29 cellular contexts compared by ENCODE assay signal in genomic region chr10:78441010-78441409, GRCh38.
"Had no signal": no experiment of that assay in that cellular context is flagged by ENCODE, and none has a peak within 500 bp of the region (broad histone marks: within the 10 kb centered on the region; RNA-seq: fewer than 3 reads in every experiment).

No MANE protein-coding gene starts in this region.

- H3K4me1 ChIP-seq: suprapubic skin, upper lobe of left lung, upper lobe of right lung, vagina had no signal

- H3K27me3 Mint-ChIP-seq: stimulated activated naive CD8-positive, alpha-beta T cell treated with anti-CD3 and anti-CD28 coated beads, Interleukin-15, amount 100 ng/mL, for 72 hours; type B pancreatic cell had no signal

- H3K4me3 Mint-ChIP-seq: stimulated activated effector memory CD8-positive, alpha-beta T cell treated with anti-CD3 and anti-CD28 coated beads, Interleukin-12 subunit alpha, Interleukin-12 subunit beta, amount 100 ng/mL, for 72 hours; stimulated activated memory B cell treated with anti-CD40 and anti-IgM and Interleukin-4, amounts not matched to agents 10 μg/mL and 1 μg/mL and 100 μg/mL, for 72 hours; stimulated activated naive B cell treated with anti-CD40 and anti-IgM and Interleukin-4, amounts not matched to agents 10 μg/mL and 1 μg/mL and 100 μg/mL, for 72 hours; stimulated activated naive CD8-positive, alpha-beta T cell treated with anti-CD3 and anti-CD28 coated beads, Interleukin-15, amount 100 ng/mL, for 72 hours; stimulated activated naive CD8-positive, alpha-beta T cell treated with anti-CD3 and anti-CD28 coated beads, Interleukin-15, Interleukin-2, amounts not matched to agents 100 ng/mL and 50 ng/mL, for 24 hours; type B pancreatic cell had no signal

- H3K4me3 ChIP-seq: stomach, suprapubic skin, testis, thoracic aorta, thyroid gland, tibial artery, tibial nerve, transverse colon, upper lobe of left lung, upper lobe of right lung, uterus, vagina had no signal

- H3K27ac ChIP-seq: stomach, suprapubic skin, testis, thoracic aorta, thyroid gland, tibial artery, tibial nerve, transverse colon, upper lobe of left lung, upper lobe of right lung, uterus, vagina had no signal

- H3K27ac Mint-ChIP-seq: stimulated activated effector memory CD8-positive, alpha-beta T cell treated with anti-CD3 and anti-CD28 coated beads, Interleukin-12 subunit alpha, Interleukin-12 subunit beta, amount 100 ng/mL, for 72 hours; stimulated activated memory B cell treated with anti-CD40 and anti-IgM and Interleukin-4, amounts not matched to agents 10 μg/mL and 1 μg/mL and 100 μg/mL, for 72 hours; stimulated activated naive B cell treated with anti-CD40 and anti-IgM and Interleukin-4, amounts not matched to agents 10 μg/mL and 1 μg/mL and 100 μg/mL, for 72 hours; stimulated activated naive CD8-positive, alpha-beta T cell treated with anti-CD3 and anti-CD28 coated beads, Interleukin-15, amount 100 ng/mL, for 72 hours; stimulated activated naive CD8-positive, alpha-beta T cell treated with anti-CD3 and anti-CD28 coated beads, Interleukin-15, Interleukin-2, amounts not matched to agents 100 ng/mL and 50 ng/mL, for 24 hours; type B pancreatic cell had no signal

- FAIRE-seq: urothelium cell line had no signal

- H3K9me3 Mint-ChIP-seq: stimulated activated effector memory CD8-positive, alpha-beta T cell treated with anti-CD3 and anti-CD28 coated beads, Interleukin-12 subunit alpha, Interleukin-12 subunit beta, amount 100 ng/mL, for 72 hours; stimulated activated memory B cell treated with anti-CD40 and anti-IgM and Interleukin-4, amounts not matched to agents 10 μg/mL and 1 μg/mL and 100 μg/mL, for 72 hours; stimulated activated naive B cell treated with anti-CD40 and anti-IgM and Interleukin-4, amounts not matched to agents 10 μg/mL and 1 μg/mL and 100 μg/mL, for 72 hours; stimulated activated naive CD8-positive, alpha-beta T cell treated with anti-CD3 and anti-CD28 coated beads, Interleukin-15, amount 100 ng/mL, for 72 hours; stimulated activated naive CD8-positive, alpha-beta T cell treated with anti-CD3 and anti-CD28 coated beads, Interleukin-15, Interleukin-2, amounts not matched to agents 100 ng/mL and 50 ng/mL, for 24 hours; type B pancreatic cell had no signal

- H3K4me1 Mint-ChIP-seq: stimulated activated memory B cell treated with anti-CD40 and anti-IgM and Interleukin-4, amounts not matched to agents 10 μg/mL and 1 μg/mL and 100 μg/mL, for 72 hours; stimulated activated naive CD8-positive, alpha-beta T cell treated with anti-CD3 and anti-CD28 coated beads, Interleukin-15, amount 100 ng/mL, for 72 hours had no signal

- H3K36me3 Mint-ChIP-seq: stimulated activated effector memory CD8-positive, alpha-beta T cell treated with anti-CD3 and anti-CD28 coated beads, Interleukin-12 subunit alpha, Interleukin-12 subunit beta, amount 100 ng/mL, for 72 hours; stimulated activated memory B cell treated with anti-CD40 and anti-IgM and Interleukin-4, amounts not matched to agents 10 μg/mL and 1 μg/mL and 100 μg/mL, for 72 hours; stimulated activated naive B cell treated with anti-CD40 and anti-IgM and Interleukin-4, amounts not matched to agents 10 μg/mL and 1 μg/mL and 100 μg/mL, for 72 hours; type B pancreatic cell had no signal

- H3K36me3 ChIP-seq: stomach, suprapubic skin, thoracic aorta, thyroid gland, tibial artery, tibial nerve, transverse colon, upper lobe of left lung, upper lobe of right lung, uterus, vagina had no signal

- H3K9me3 ChIP-seq: stomach, suprapubic skin, testis, thoracic aorta, thyroid gland, tibial artery, tibial nerve, transverse colon, upper lobe of left lung, upper lobe of right lung, uterus, vagina had no signal

- ATAC-seq: stimulated activated effector memory CD8-positive, alpha-beta T cell treated with anti-CD3 and anti-CD28 coated beads, Interleukin-12 subunit alpha, Interleukin-12 subunit beta, amount 100 ng/mL, for 72 hours; stimulated activated memory B cell treated with anti-CD40 and anti-IgM and Interleukin-4, amounts not matched to agents 10 μg/mL and 1 μg/mL and 100 μg/mL, for 72 hours; stimulated activated naive B cell treated with anti-CD40 and anti-IgM and Interleukin-4, amounts not matched to agents 10 μg/mL and 1 μg/mL and 100 μg/mL, for 72 hours; stimulated activated naive CD8-positive, alpha-beta T cell treated with anti-CD3 and anti-CD28 coated beads, Interleukin-15, amount 100 ng/mL, for 72 hours; stimulated activated naive CD8-positive, alpha-beta T cell treated with anti-CD3 and anti-CD28 coated beads, Interleukin-15, Interleukin-2, amounts not matched to agents 100 U/mL and 50 U/mL, for 24 hours; upper lobe of right lung had no signal

- DNase-seq: stimulated activated CD4-positive, alpha-beta T cell treated with anti-CD3 and anti-CD28 coated beads, Interleukin-2, amount 100 ng/mL, for 48 hours; stimulated activated CD4-positive, alpha-beta T cell treated with anti-CD3 and anti-CD28 coated beads, Interleukin-4, amount 100 ng/mL, for 1 hour; stimulated activated CD4-positive, alpha-beta T cell treated with anti-CD3 and anti-CD28 coated beads, Interleukin-4, amount 100 ng/mL, for 24 hours; stimulated activated CD4-positive, alpha-beta T cell treated with anti-CD3 and anti-CD28 coated beads, Interleukin-4, amount 100 ng/mL, for 4 hours; stimulated activated CD8-positive, alpha-beta memory T cell treated with anti-CD3 and anti-CD28 coated beads, Interleukin-4, amount 100 ng/mL, for 48 hours; stimulated activated naive B cell treated with anti-CD40 and anti-IgM and Interleukin-4, amounts not matched to agents 10 μg/mL and 1 μg/mL and 100 μg/mL, for 72 hours; stimulated activated naive CD4-positive, alpha-beta T cell; stimulated activated naive CD4-positive, alpha-beta T cell treated with Interleukin-2 at 50 U/mL for 16 hours; stimulated activated naive CD8-positive, alpha-beta T cell treated with anti-CD3 and anti-CD28 coated beads, Interleukin-15, amount 100 ng/mL, for 72 hours; stimulated activated naive CD8-positive, alpha-beta T cell treated with anti-CD3 and anti-CD28 coated beads, Interleukin-15, Interleukin-2, amounts not matched to agents 100 U/mL and 50 U/mL, for 24 hours; stomach; substantia nigra; testis; thyroid gland; transverse colon; trophoblast cell; upper lobe of left lung; upper lobe of right lung; uterus had no signal

- H3K27me3 ChIP-seq: stomach, testis, thyroid gland, tibial artery, tibial nerve, transverse colon, upper lobe of left lung, upper lobe of right lung, uterus, vagina had no signal
